Comparison of ENCODE assay signal across 10 cellular contexts in the genomic region with DNA sequence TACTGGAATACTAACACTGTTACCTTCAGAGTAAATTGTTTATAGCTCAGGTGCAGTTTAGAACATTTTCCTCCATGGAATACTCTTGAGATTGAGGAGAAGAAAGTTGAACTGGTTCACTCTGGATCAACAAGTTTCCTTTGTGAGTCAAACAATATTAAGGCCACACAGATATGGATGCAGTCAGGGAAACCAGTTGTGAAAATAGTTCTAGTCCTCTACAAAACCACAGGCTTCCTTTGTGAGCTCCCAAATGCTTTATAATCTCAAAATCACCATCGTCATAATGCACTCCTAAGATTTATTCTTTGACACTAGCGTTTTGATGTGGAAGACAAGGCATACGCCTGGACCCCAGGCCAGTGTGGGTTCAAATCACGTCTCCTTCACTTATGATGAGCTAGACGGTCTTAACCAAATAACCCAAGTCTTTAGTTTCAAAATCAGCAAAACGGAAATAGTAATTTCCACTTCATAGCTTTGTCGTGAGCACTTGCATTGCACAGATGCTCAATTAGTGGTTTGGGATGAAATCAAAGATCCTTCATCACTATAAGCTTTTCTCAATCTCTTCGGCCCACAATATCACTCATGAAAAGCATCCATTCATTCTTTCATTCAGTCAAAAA.
DNase-seq lines count a peak whose midpoint lies in the region; ATAC-seq and TF ChIP-seq lines count a peak whose summit lies in the region.
"Had no signal": no experiment of that assay in that cellular context is flagged by ENCODE, and none has a peak within 500 bp of the region (broad histone marks: within the 10 kb centered on the region; RNA-seq: fewer than 3 reads in every experiment).

No MANE protein-coding gene starts in this region.

- WGBS in esophagus squamous epithelium, 2 donors = 75 to 82% methylated on average over 8 of the region's 8 CpGs

- H3K27me3 ChIP-seq in esophagus squamous epithelium (no peaks in the 10 kb centered on the region), skeletal muscle satellite cell (ENCODE audit: control insufficient read depth, insufficient read depth, low read length) (no peaks in the 10 kb centered on the region), PC-3 (ENCODE audit: low read length) (no peaks in the 10 kb centered on the region)

- H3K9me3 ChIP-seq in esophagus squamous epithelium = no peaks in the 10 kb centered on the region
- H3K9me3 ChIP-seq in skeletal muscle satellite cell (replicated peaks; ENCODE audit: low read length) = no peaks in the 10 kb centered on the region
- H3K9me3 ChIP-seq in PC-3 (ENCODE audit: low read length) = no peaks in the 10 kb centered on the region

- intact Hi-C loops in esophagus squamous epithelium (cut with DNase I) = no loop called here
- intact Hi-C loops in PC-3 (cut with micrococcal nuclease) = no loop called here

- H3K27ac ChIP-seq in esophagus squamous epithelium = peak overlapping the region; percentile 8 to 84 (median 78)
- no peak overlapping the region for H3K27ac ChIP-seq in PC-3 (ENCODE audit: low read length)

- no peaks in the 10 kb centered on the region for H3F3A ChIP-seq in PC-3 (ENCODE audit: low read length, unreplicated experiment)

- no peaks in the 10 kb centered on the region for H3K9me2 ChIP-seq in PC-3 (replicated peaks; ENCODE audit: low read length)

- TF ChIP-seq POLR2A in esophagus squamous epithelium (IDR thresholded peaks at IDR 0.05) = no peak

- TF ChIP-seq CTCF in esophagus squamous epithelium (IDR thresholded peaks at IDR 0.05) = no peak
- no peak for TF ChIP-seq CTCF in PC-3 (conservative IDR thresholded peaks at IDR 0.05; ENCODE audit: low read depth, low read length)

- H3K4me3 ChIP-seq in esophagus squamous epithelium (no peak overlapping the region), skeletal muscle satellite cell (ENCODE audit: low read length) (peak overlapping the region; percentile 13), PC-3 (ENCODE audit: low read length) (no peak overlapping the region)

- H3K36me3 ChIP-seq in esophagus squamous epithelium (no peaks in the 10 kb centered on the region), skeletal muscle satellite cell (ENCODE audit: insufficient read depth, low read length) (no peaks in the 10 kb centered on the region), PC-3 (ENCODE audit: low read depth, low read length) (no peaks in the 10 kb centered on the region)

- H3K4me1 ChIP-seq in esophagus squamous epithelium (peaks cover 0 to 34% (median 10%) of the 10 kb centered on the region in 3 donors), skeletal muscle satellite cell (ENCODE audit: control insufficient read depth, insufficient read depth, low read length) (peaks cover 26% of the 10 kb centered on the region), PC-3 (ENCODE audit: insufficient read depth, low read length) (no peaks in the 10 kb centered on the region)

- no TSS peak for BruUV-seq in PC-3 (replicated peaks; lab: Mats Ljungman, UMichigan)

- H4K20me1 ChIP-seq in PC-3 (ENCODE audit: low read length) = no peaks in the 10 kb centered on the region

- H3K4me2 ChIP-seq in skeletal muscle satellite cell (ENCODE audit: low read length) (peak overlapping the region; percentile 75), PC-3 (ENCODE audit: low read length) (no peak overlapping the region)

- DNase-seq in GM04503 (ENCODE audit: low read depth) = peak; percentile 33
- DNase-seq in esophagus squamous epithelium (lab: John Stamatoyannopoulos, UW) = no peak
- DNase-seq in PC-3 = no peak
- DNase-seq in T-helper 9 cell = no peak
- DNase-seq in cerebellum (ENCODE audit: low spot score) = no peak
- DNase-seq: activated effector memory CD4-positive, alpha-beta T cell treated with Interleukin-2 at 50 U/mL for 16 hours; NCI-H345 had no signal

- CTCF ChIA-PET in PC-3 (lab: Charles Lee) = no interaction called here

- H3K9ac ChIP-seq in skeletal muscle satellite cell (ENCODE audit: low read depth, low read length) = peak overlapping the region; percentile 56
- H3K9ac ChIP-seq in PC-3 (ENCODE audit: low read length) = no peak overlapping the region

- no peaks in the 10 kb centered on the region for H3K79me2 ChIP-seq in PC-3 (ENCODE audit: low read length)

- peak; percentile 41 for ATAC-seq in HG02678 (IDR thresholded peaks at IDR 0.05; ENCODE audit: unreplicated experiment)
- ATAC-seq in PC-3 = no peak
- no peak for ATAC-seq in GM21526 (IDR thresholded peaks at IDR 0.05; ENCODE audit: low FRiP score, unreplicated experiment)

- POLR2A ChIA-PET in PC-3 (lab: Charles Lee; ENCODE audit: unreplicated experiment) = no interaction called here

- no peak overlapping the region for H2AFZ ChIP-seq in PC-3 (ENCODE audit: low read length)
